ENCODE assay signal across 18 cellular contexts in genomic region chr10:130772676-130773075, GRCh38.
A peak's percentile ranks its signal among the peaks of the same experiment; 100 is the strongest.
DNase-seq lines count a peak whose midpoint lies in the region; ATAC-seq and TF ChIP-seq lines count a peak whose summit lies in the region.
"Had no signal": no experiment of that assay in that cellular context is flagged by ENCODE, and none has a peak within 500 bp of the region (broad histone marks: within the 10 kb centered on the region; RNA-seq: fewer than 3 reads in every experiment).

No MANE protein-coding gene starts in this region.

- no peaks in the 10 kb centered on the region for H3K36me3 ChIP-seq in BLaER1
- no peaks in the 10 kb centered on the region for H3K36me3 ChIP-seq in Peyer's patch
- H3K36me3 ChIP-seq in spleen, result no peaks in the 10 kb centered on the region

- H3K4me1 ChIP-seq in BLaER1 (peaks cover 17% of the 10 kb centered on the region), Peyer's patch (no peaks in the 10 kb centered on the region), spleen (no peaks in the 10 kb centered on the region)

- H4K20me1 ChIP-seq in BLaER1, result no peaks in the 10 kb centered on the region

- H3K27ac ChIP-seq in BLaER1 (no peak overlapping the region), Peyer's patch (no peak overlapping the region), spleen (no peak overlapping the region)

- no peak overlapping the region for H3K4me3 Mint-ChIP-seq in stimulated activated naive B cell treated with anti-CD40 and anti-IgM and Interleukin-4, amounts not matched to agents 10 μg/mL and 1 μg/mL and 100 μg/mL, for 72 hours
- H3K4me3 Mint-ChIP-seq: CD14-positive monocyte; CD8-positive, alpha-beta T cell; H9 had no signal

- H3K27me3 Mint-ChIP-seq in stimulated activated naive B cell treated with anti-CD40 and anti-IgM and Interleukin-4, amounts not matched to agents 10 μg/mL and 1 μg/mL and 100 μg/mL, for 72 hours, result peaks cover 0 to 3% of the 10 kb centered on the region in 2 donors

- peaks cover 25% of the 10 kb centered on the region for H3K9me3 ChIP-seq in BLaER1
- peaks cover 0 to 3% (median 0%) of the 10 kb centered on the region in 4 donors for H3K9me3 ChIP-seq in Peyer's patch
- peaks cover 0 to 25% (median 17%) of the 10 kb centered on the region in 8 donors for H3K9me3 ChIP-seq in spleen

- H3K4me3 ChIP-seq in BLaER1, result no peak overlapping the region
- H3K4me3 ChIP-seq in Peyer's patch, result no peak overlapping the region
- no peak overlapping the region for H3K4me3 ChIP-seq in spleen
- H3K4me3 ChIP-seq: GM12878, K562 had no signal

- no peak overlapping the region for H3K27ac Mint-ChIP-seq in stimulated activated naive B cell treated with anti-CD40 and anti-IgM and Interleukin-4, amounts not matched to agents 10 μg/mL and 1 μg/mL and 100 μg/mL, for 72 hours
- H3K27ac Mint-ChIP-seq: CD14-positive monocyte; CD8-positive, alpha-beta T cell; H9 had no signal

- peaks cover 0 to 4% of the 10 kb centered on the region in 2 donors for H3K36me3 Mint-ChIP-seq in stimulated activated naive B cell treated with anti-CD40 and anti-IgM and Interleukin-4, amounts not matched to agents 10 μg/mL and 1 μg/mL and 100 μg/mL, for 72 hours
- H3K36me3 Mint-ChIP-seq: CD14-positive monocyte; CD8-positive, alpha-beta T cell had no signal

- intact Hi-C loops in spleen (cut with DNase I; ENCODE audit: low total_unique reads), result no loop called here

- H3K27me3 ChIP-seq in BLaER1, result no peaks in the 10 kb centered on the region
- no peaks in the 10 kb centered on the region for H3K27me3 ChIP-seq in Peyer's patch
- H3K27me3 ChIP-seq in spleen (replicated peaks in 1 of 7), result peaks cover 0 to 34% (median 0%) of the 10 kb centered on the region in 7 donors

- peak overlapping the region; percentile 59; the same call in 1 of the 2 replicates for H3K4me2 ChIP-seq in BLaER1

- TF ChIP-seq POLR2A in Peyer's patch (IDR thresholded peaks at IDR 0.05) (no peak), spleen (IDR thresholded peaks at IDR 0.05) (no peak)

- ATAC-seq in GM18502 (IDR thresholded peaks at IDR 0.05; ENCODE audit: poor library complexity, unreplicated experiment) (no peak), GM21717 (IDR thresholded peaks at IDR 0.05; ENCODE audit: unreplicated experiment) (no peak)
- no peak for ATAC-seq in stimulated activated naive B cell treated with anti-CD40 and anti-IgM and Interleukin-4, amounts not matched to agents 10 μg/mL and 1 μg/mL and 100 μg/mL, for 72 hours (replicated peaks)
- ATAC-seq: CD8-positive, alpha-beta T cell; GM12878; K562 had no signal

- peaks cover 8 to 13% of the 10 kb centered on the region in 2 donors for H3K9me3 Mint-ChIP-seq in stimulated activated naive B cell treated with anti-CD40 and anti-IgM and Interleukin-4, amounts not matched to agents 10 μg/mL and 1 μg/mL and 100 μg/mL, for 72 hours

- DNase-seq in Peyer's patch (peak in 2 of 3 donors; percentile 15 to 25), mesenteric fat pad (ENCODE audit: low spot score) (peak; percentile 84), spleen (peak; percentile 47), AML-193 (lab: John Stamatoyannopoulos, UW) (no peak)
- no peak for DNase-seq in stimulated activated naive B cell treated with anti-CD40 and anti-IgM and Interleukin-4, amounts not matched to agents 10 μg/mL and 1 μg/mL and 100 μg/mL, for 72 hours
- DNase-seq: ACHN; Calu3; CD8-positive, alpha-beta T cell; DMS79 treated with DMSO at 0.1 percent for 48 hours; GOT3; H9; IMR-90 had no signal

- H3K9ac ChIP-seq in BLaER1, result no peak overlapping the region

- TF ChIP-seq CTCF in Peyer's patch (IDR thresholded peaks at IDR 0.05) (no peak), spleen (IDR thresholded peaks at IDR 0.05 in 8 of 11, conservative IDR thresholded peaks at IDR 0.05 in 3 of 11) (no peak)

- no peaks in the 10 kb centered on the region for H3K4me1 Mint-ChIP-seq in stimulated activated naive B cell treated with anti-CD40 and anti-IgM and Interleukin-4, amounts not matched to agents 10 μg/mL and 1 μg/mL and 100 μg/mL, for 72 hours
- H3K4me1 Mint-ChIP-seq: CD14-positive monocyte had no signal

- WGBS in spleen, 5 donors, result 78 to 82% (median 79%) methylated on average over 5 of the region's 5 CpGs

Comparison
In these comparisons a context has a peak if more than half of its experiments do, and no peak if none do; other contexts are left out.
1. DNase-seq: peak in Peyer's patch (2 of 3), mesenteric fat pad (single experiment) and spleen (single experiment); none in stimulated activated naive B cell treated with anti-CD40 and anti-IgM and Interleukin-4, amounts not matched to agents 10 μg/mL and 1 μg/mL and 100 μg/mL, for 72 hours (single experiment) and AML-193 (0 of 2).